8 cellular contexts compared by ENCODE assay signal in genomic region chr1:41662656-41663437, GRCh38.
DNase-seq lines count a peak whose midpoint lies in the region; ATAC-seq and TF ChIP-seq lines count a peak whose summit lies in the region.

No MANE protein-coding gene starts in this region.

- H2AFZ ChIP-seq in smooth muscle cell (ENCODE audit: low read depth), result no peak overlapping the region

- H3K79me2 ChIP-seq in smooth muscle cell (ENCODE audit: low read depth), result peaks cover 20% of the 10 kb centered on the region

- H4K20me1 ChIP-seq in smooth muscle cell (ENCODE audit: low read depth), result peaks cover 28% of the 10 kb centered on the region

- H3K27me3 ChIP-seq in SJSA1 (replicated peaks), result no peaks in the 10 kb centered on the region
- no peaks in the 10 kb centered on the region for H3K27me3 ChIP-seq in smooth muscle cell (ENCODE audit: low read depth)

- peak overlapping the region; percentile 99 for H3K27ac ChIP-seq in SJSA1
- peak overlapping the region; percentile 94 for H3K27ac ChIP-seq in smooth muscle cell (ENCODE audit: low read depth)

- H3K4me3 ChIP-seq in SJSA1 (peak overlapping the region; percentile 81), smooth muscle cell (peak overlapping the region; percentile 77)

- ATAC-seq in HG02759 (IDR thresholded peaks at IDR 0.05; ENCODE audit: unreplicated experiment) (peak; percentile 54), HG03378 (IDR thresholded peaks at IDR 0.05; ENCODE audit: unreplicated experiment) (no peak)

- peak; percentile 81 for DNase-seq in NCI-H82 (lab: John Stamatoyannopoulos, UW)
- no peak for DNase-seq in NCI-H82 treated with DMSO at 0.1 percent for 48 hours (lab: John Stamatoyannopoulos, UW; ENCODE audit: unreplicated experiment)
- DNase-seq in SJSA1 (ENCODE audit: low read depth in 1 of 2, low spot score in 2 of 2), result peak; percentile 88 to 93
- peak; percentile 89 for DNase-seq in astrocyte of the hippocampus (ENCODE audit: low read depth, low spot score)
- peak; percentile 78 for DNase-seq in iPS-NIHi11 (ENCODE audit: low spot score)
- peak; percentile 88 for DNase-seq in smooth muscle cell (lab: John Stamatoyannopoulos, UW; ENCODE audit: unreplicated experiment)

- H3K9me3 ChIP-seq in SJSA1 (replicated peaks), result no peaks in the 10 kb centered on the region
- H3K9me3 ChIP-seq in smooth muscle cell (replicated peaks; ENCODE audit: low read depth), result no peaks in the 10 kb centered on the region

- H3K4me1 ChIP-seq in SJSA1 (replicated peaks) (peaks cover 48% of the 10 kb centered on the region), smooth muscle cell (ENCODE audit: low read depth) (peaks cover 4% of the 10 kb centered on the region)

- no peak for TF ChIP-seq CTCF in smooth muscle cell (IDR thresholded peaks at IDR 0.05; ENCODE audit: borderline replicate concordance, insufficient read depth, poor library complexity, severe bottlenecking)

- peak overlapping the region; percentile 98 for H3K4me2 ChIP-seq in smooth muscle cell

- H3K36me3 ChIP-seq in SJSA1, result peaks cover 4% of the 10 kb centered on the region
- no peaks in the 10 kb centered on the region for H3K36me3 ChIP-seq in smooth muscle cell (ENCODE audit: low read depth)

- H3K9ac ChIP-seq in smooth muscle cell (ENCODE audit: low read depth), result peak overlapping the region; percentile 96

- peaks cover 12% of the 10 kb centered on the region for H3F3A ChIP-seq in smooth muscle cell (ENCODE audit: low read depth)

- whole genome bisulfite sequencing in smooth muscle cell (ENCODE audit: low lambda C conversion rate), result 7% methylated on average over 15 of the region's 41 CpGs
